8 cellular contexts compared by ENCODE assay signal in genomic region chr4:52657630-52658501, GRCh38. TPM values are rescaled to one million over a fixed set of nuclear protein-coding genes. Genes with fewer than 3 reads are reported as not detected.
DNase-seq lines count a peak whose midpoint lies in the region; TF ChIP-seq lines count a peak whose summit lies in the region.

No MANE protein-coding gene starts in this region.

- peak; percentile 33 for TF ChIP-seq CTCF in chondrocyte (IDR thresholded peaks at IDR 0.05)
- no peak for TF ChIP-seq CTCF in lower leg skin (IDR thresholded peaks at IDR 0.05)
- no peak for TF ChIP-seq CTCF in tibial nerve (IDR thresholded peaks at IDR 0.05)

- WGBS in lower leg skin, 2 donors, result 52% methylated on average over 18 of the region's 18 CpGs
- 45 to 55% methylated on average over 18 of the region's 18 CpGs for WGBS in tibial nerve, 2 donors

- TF ChIP-seq POLR2A in lower leg skin (IDR thresholded peaks at IDR 0.05) (no peak), tibial nerve (IDR thresholded peaks at IDR 0.05) (no peak)

- H3K4me3 Mint-ChIP-seq in chondrocyte (ENCODE audit: unreplicated experiment), result peak overlapping the region; percentile 75

- DNase-seq in EH (ENCODE audit: low read depth) (peak; percentile 58), NCI-H2171 (lab: John Stamatoyannopoulos, UW) (peak; percentile 26), chondrocyte (ENCODE audit: low spot score) (no peak), lower leg skin (ENCODE audit: low spot score in 2 of 2) (peak in 1 of 2 donors; percentile 84), tibial nerve (ENCODE audit: low spot score in 2 of 2) (peak in 1 of 2 donors; percentile 10), NCI-H2227 (lab: John Stamatoyannopoulos, UW; ENCODE audit: unreplicated experiment) (no peak), hippocampal formation (lab: John Stamatoyannopoulos, UW) (no peak)
- no peak for DNase-seq in activated CD4-positive, CD25-positive, alpha-beta regulatory T cell treated with anti-CD3 and anti-CD28 coated beads, Interleukin-2, amount 50 U/mL, for 72 hours

- TF ChIP-seq EP300 in tibial nerve (IDR thresholded peaks at IDR 0.05), result no peak

- peak overlapping the region; percentile 74 for H3K4me3 ChIP-seq in lower leg skin (ENCODE audit: low read depth, poor library complexity, severe bottlenecking)
- H3K4me3 ChIP-seq in tibial nerve, result peak overlapping the region; percentile 71 to 96 (median 86)

- peaks cover 11% of the 10 kb centered on the region for H3K36me3 Mint-ChIP-seq in chondrocyte (ENCODE audit: low read depth)

- peak overlapping the region; percentile 68 for H3K27ac Mint-ChIP-seq in chondrocyte (ENCODE audit: unreplicated experiment)

- peak overlapping the region in 3 of 4 donors; percentile 92 to 96 (median 93) for H3K27ac ChIP-seq in tibial nerve

- no peaks in the 10 kb centered on the region for H3K9me3 ChIP-seq in tibial nerve

- no peaks in the 10 kb centered on the region for H3K27me3 ChIP-seq in tibial nerve

- peaks cover 2% of the 10 kb centered on the region for H3K9me3 Mint-ChIP-seq in chondrocyte (ENCODE audit: low read depth)

- intact Hi-C loops in lower leg skin (cut with DNase I; ENCODE audit: low total_unique reads), result loop anchor here (10.0 kb wide), 1 partner anchor 57 kb away; no protein-coding TSS in a partner anchor

- H3K4me1 Mint-ChIP-seq in chondrocyte (ENCODE audit: low read depth), result peaks cover 52% of the 10 kb centered on the region

- peaks cover 0 to 9% (median 0%) of the 10 kb centered on the region in 3 donors for H3K36me3 ChIP-seq in tibial nerve

- no peaks in the 10 kb centered on the region for H3K27me3 Mint-ChIP-seq in chondrocyte (ENCODE audit: low read depth)

- H3K4me1 ChIP-seq in tibial nerve, result peaks cover 0 to 43% (median 4%) of the 10 kb centered on the region in 4 donors

RNA-seq across cellular contexts. Expression of gene USP46, which starts 1.2 kb away (rescaled TPM):
- total RNA-seq in chondrocyte, result 24.9 to 27.3 TPM (median 27.0 TPM) in 3 replicates
- 10 to 100 TPM in 3 of 4 donors, 1 to 10 TPM in 1; 7.5 to 16.7 (median 12.5) TPM for total RNA-seq in lower leg skin
- total RNA-seq in tibial nerve, result 10 to 100 TPM; 28.2 to 55.5 (median 37.9) TPM

Comparison
In these comparisons a context has a peak if more than half of its experiments do, and no peak if none do; other contexts are left out.
1. DNase-seq: peak in EH (single experiment) and NCI-H2171 (single experiment); none in chondrocyte (single experiment), NCI-H2227 (single experiment), activated CD4-positive, CD25-positive, alpha-beta regulatory T cell treated with anti-CD3 and anti-CD28 coated beads, Interleukin-2, amount 50 U/mL, for 72 hours (single experiment) and hippocampal formation (0 of 2).